ENCODE assay signal across 19 cellular contexts in genomic region chr17:79944251-79944812, GRCh38.
DNase-seq lines count a peak whose midpoint lies in the region; ATAC-seq and TF ChIP-seq lines count a peak whose summit lies in the region.
"Had no signal": no experiment of that assay in that cellular context is flagged by ENCODE, and none has a peak within 500 bp of the region (broad histone marks: within the 10 kb centered on the region; RNA-seq: fewer than 3 reads in every experiment).

No MANE protein-coding gene starts in this region.

- H3K4me3 Mint-ChIP-seq in MCF 10A (ENCODE audit: unreplicated experiment), result peak overlapping the region; percentile 35
- H3K4me3 Mint-ChIP-seq in T-helper 17 cell, result no peak overlapping the region
- H3K4me3 Mint-ChIP-seq: activated CD4-positive, alpha-beta memory T cell treated with anti-CD3 and anti-CD28 coated beads, Interleukin-2, amount 10 ng/mL, durations not matched to agents 7 days and 5 days; central memory CD8-positive, alpha-beta T cell; nephron; stimulated activated naive B cell treated with anti-CD40 and anti-IgM and Interleukin-4, amounts not matched to agents 10 μg/mL and 1 μg/mL and 100 μg/mL, for 72 hours had no signal

- H3K9ac ChIP-seq in mammary epithelial cell (ENCODE audit: insufficient read depth, low read length), result no peak overlapping the region

- H3K27ac Mint-ChIP-seq in MCF 10A (ENCODE audit: low read depth, unreplicated experiment), result peak overlapping the region; percentile 81
- H3K27ac Mint-ChIP-seq in T-helper 17 cell, result peak overlapping the region; percentile 22
- H3K27ac Mint-ChIP-seq: activated CD4-positive, alpha-beta memory T cell treated with anti-CD3 and anti-CD28 coated beads, Interleukin-2, amount 10 ng/mL, durations not matched to agents 7 days and 5 days; nephron; stimulated activated naive B cell treated with anti-CD40 and anti-IgM and Interleukin-4, amounts not matched to agents 10 μg/mL and 1 μg/mL and 100 μg/mL, for 72 hours had no signal

- WGBS in mammary epithelial cell (ENCODE audit: low coverage, missing lambda C conversion rate), result 96% methylated on average over 8 of the region's 23 CpGs

- H3K4me1 ChIP-seq in mammary epithelial cell (ENCODE audit: insufficient read depth, low read length) (peaks cover 14% of the 10 kb centered on the region), tibial artery (no peaks in the 10 kb centered on the region)

- CTCF ChIA-PET in MCF 10A (lab: Yijun Ruan, JAX), result interaction anchor here (0.6 kb wide), 2 partner anchors 44 to 156 kb away, joined by 4 to 6 read pairs; no protein-coding TSS in a partner anchor
- CTCF ChIA-PET in mammary epithelial cell (lab: Charles Lee; ENCODE audit: low non-redundant PET), result no interaction called here

- no peaks in the 10 kb centered on the region for H3K79me2 ChIP-seq in mammary epithelial cell (ENCODE audit: insufficient read depth, low read length)

- H3K4me3 ChIP-seq in mammary epithelial cell (replicated peaks in 1 of 3; ENCODE audit: insufficient read depth in 1 of 3, low read depth in 2 of 3, low read length in 3 of 3) (no peak overlapping the region), tibial artery (no peak overlapping the region)

- no peak overlapping the region for H3K27ac ChIP-seq in mammary epithelial cell (ENCODE audit: insufficient read depth, low read depth, low read length)
- no peak overlapping the region for H3K27ac ChIP-seq in tibial artery

- H3K4me1 Mint-ChIP-seq in MCF 10A (ENCODE audit: insufficient read depth, unreplicated experiment) (peaks cover 22% of the 10 kb centered on the region), T-helper 17 cell (peaks cover 9% of the 10 kb centered on the region)
- H3K4me1 Mint-ChIP-seq: nephron had no signal

- no peak for TF ChIP-seq CTCF in MCF 10A (IDR thresholded peaks at IDR 0.05; ENCODE audit: unreplicated experiment)
- no peak for TF ChIP-seq CTCF in mammary epithelial cell (conservative IDR thresholded peaks at IDR 0.05 in 1 of 2, IDR thresholded peaks at IDR 0.05 in 1 of 2; ENCODE audit: extremely low read depth in 1 of 2, insufficient read depth in 1 of 2, low read depth in 1 of 2, low read length in 2 of 2)
- no peak for TF ChIP-seq CTCF in tibial artery (IDR thresholded peaks at IDR 0.05)

- H3K27me3 Mint-ChIP-seq in MCF 10A (ENCODE audit: insufficient read depth, unreplicated experiment) (no peaks in the 10 kb centered on the region), T-helper 17 cell (no peaks in the 10 kb centered on the region)
- H3K27me3 Mint-ChIP-seq: activated CD4-positive, alpha-beta memory T cell treated with anti-CD3 and anti-CD28 coated beads, Interleukin-2, amount 10 ng/mL, durations not matched to agents 7 days and 5 days; central memory CD8-positive, alpha-beta T cell had no signal

- no peaks in the 10 kb centered on the region for H4K20me1 ChIP-seq in mammary epithelial cell (ENCODE audit: insufficient read depth, low read length)

- H2AFZ ChIP-seq in mammary epithelial cell (ENCODE audit: low read depth, low read length), result no peak overlapping the region

- POLR2A ChIA-PET in MCF 10A (lab: Yijun Ruan, JAX), result interaction anchor here (0.6 to 1.9 kb wide), 4 partner anchors 9 to 107 kb away, joined by 3 to 5 read pairs (median 3); no protein-coding TSS in a partner anchor

- no peaks in the 10 kb centered on the region for H3K9me3 Mint-ChIP-seq in MCF 10A (ENCODE audit: unreplicated experiment)
- H3K9me3 Mint-ChIP-seq: activated CD4-positive, alpha-beta memory T cell treated with anti-CD3 and anti-CD28 coated beads, Interleukin-2, amount 10 ng/mL, durations not matched to agents 7 days and 5 days; central memory CD8-positive, alpha-beta T cell; nephron; stimulated activated naive B cell treated with anti-CD40 and anti-IgM and Interleukin-4, amounts not matched to agents 10 μg/mL and 1 μg/mL and 100 μg/mL, for 72 hours had no signal

- no peak overlapping the region for H3K4me2 ChIP-seq in mammary epithelial cell (ENCODE audit: insufficient read depth, low read depth, low read length)

- H3K9me3 ChIP-seq in mammary epithelial cell (replicated peaks; ENCODE audit: insufficient read depth, low read length) (no peaks in the 10 kb centered on the region), T-helper 17 cell (ENCODE audit: control insufficient read depth, low read length, poor library complexity, severe bottlenecking) (no peaks in the 10 kb centered on the region), tibial artery (no peaks in the 10 kb centered on the region)

- no TSS peak for BruUV-seq in MCF 10A (replicated peaks; lab: Mats Ljungman, UMichigan)
- BruUV-seq in mammary epithelial cell (replicated peaks; lab: Mats Ljungman, UMichigan), result no TSS peak

- H3K36me3 ChIP-seq in mammary epithelial cell (ENCODE audit: insufficient read depth, low read length) (no peaks in the 10 kb centered on the region), tibial artery (peaks cover 17 to 96% (median 88%) of the 10 kb centered on the region in 3 donors)

- intact Hi-C loops in MCF 10A (cut with micrococcal nuclease) (no loop called here), mammary epithelial cell (cut with micrococcal nuclease) (no loop called here), tibial artery (cut with DNase I; ENCODE audit: low total_unique reads) (no loop called here)

- in situ Hi-C loops in mammary epithelial cell (cut with MboI; ENCODE audit: low sequenced_read_pairs in 2 of 2), result no loop called here

- H3K36me3 Mint-ChIP-seq in MCF 10A (ENCODE audit: insufficient read depth, unreplicated experiment) (peaks cover 20% of the 10 kb centered on the region), T-helper 17 cell (ENCODE audit: low read depth) (no peaks in the 10 kb centered on the region)

- DNase-seq in MCF 10A (ENCODE audit: unreplicated experiment) (no peak), mammary epithelial cell (no peak), T-helper 17 cell (no peak), left lobe of liver (ENCODE audit: low spot score) (peak; percentile 43), tibial artery (peak; percentile 13 to 61), AG08396 (ENCODE audit: low spot score) (no peak)
- no peak for DNase-seq in activated T-cell treated with anti-CD3 and anti-CD28 coated beads, Interleukin-2, amount 50 U/mL, for 1 hour
- DNase-seq: activated CD4-positive, alpha-beta memory T cell treated with anti-CD3 and anti-CD28 coated beads, Interleukin-2, amount 10 ng/mL, durations not matched to agents 7 days and 5 days; activated T-cell treated with anti-CD3 and anti-CD28 coated beads, Interleukin-2, amount 50 U/mL, for 48 hours; effector CD8-positive, alpha-beta T cell; mesendoderm; MM.1S; NCI-H1930; NCI-H446; NK-92 treated with Interleukin-12 subunit alpha and Interleukin-12 subunit beta, amount 100 ng/mL, for 24 hours; stimulated activated naive B cell treated with anti-CD40 and anti-IgM and Interleukin-4, amounts not matched to agents 10 μg/mL and 1 μg/mL and 100 μg/mL, for 72 hours had no signal

- no peaks in the 10 kb centered on the region for H3K27me3 ChIP-seq in mammary epithelial cell (ENCODE audit: insufficient read depth, low read length)
- peaks cover 0 to 11% of the 10 kb centered on the region in 2 donors for H3K27me3 ChIP-seq in tibial artery

- no peak for ATAC-seq in T-helper 17 cell
- no peak for ATAC-seq in left lobe of liver
- ATAC-seq in GM21423 (IDR thresholded peaks at IDR 0.05; ENCODE audit: unreplicated experiment), result no peak
- ATAC-seq: stimulated activated naive B cell treated with anti-CD40 and anti-IgM and Interleukin-4, amounts not matched to agents 10 μg/mL and 1 μg/mL and 100 μg/mL, for 72 hours had no signal

- dilution Hi-C loops in mammary epithelial cell (cut with HindIII; ENCODE audit: low sequenced_read_pairs), result no loop called here

Comparison
In these comparisons a context has a peak if more than half of its experiments do, and no peak if none do; other contexts are left out.
1. DNase-seq: peak in left lobe of liver (single experiment) and tibial artery (2 of 2); none in MCF 10A (single experiment), mammary epithelial cell (single experiment), T-helper 17 cell (0 of 3), activated T-cell treated with anti-CD3 and anti-CD28 coated beads, Interleukin-2, amount 50 U/mL, for 1 hour (single experiment) and AG08396 (single experiment).